Comparison of ENCODE assay signal across 1 cellular context in the genomic region with DNA sequence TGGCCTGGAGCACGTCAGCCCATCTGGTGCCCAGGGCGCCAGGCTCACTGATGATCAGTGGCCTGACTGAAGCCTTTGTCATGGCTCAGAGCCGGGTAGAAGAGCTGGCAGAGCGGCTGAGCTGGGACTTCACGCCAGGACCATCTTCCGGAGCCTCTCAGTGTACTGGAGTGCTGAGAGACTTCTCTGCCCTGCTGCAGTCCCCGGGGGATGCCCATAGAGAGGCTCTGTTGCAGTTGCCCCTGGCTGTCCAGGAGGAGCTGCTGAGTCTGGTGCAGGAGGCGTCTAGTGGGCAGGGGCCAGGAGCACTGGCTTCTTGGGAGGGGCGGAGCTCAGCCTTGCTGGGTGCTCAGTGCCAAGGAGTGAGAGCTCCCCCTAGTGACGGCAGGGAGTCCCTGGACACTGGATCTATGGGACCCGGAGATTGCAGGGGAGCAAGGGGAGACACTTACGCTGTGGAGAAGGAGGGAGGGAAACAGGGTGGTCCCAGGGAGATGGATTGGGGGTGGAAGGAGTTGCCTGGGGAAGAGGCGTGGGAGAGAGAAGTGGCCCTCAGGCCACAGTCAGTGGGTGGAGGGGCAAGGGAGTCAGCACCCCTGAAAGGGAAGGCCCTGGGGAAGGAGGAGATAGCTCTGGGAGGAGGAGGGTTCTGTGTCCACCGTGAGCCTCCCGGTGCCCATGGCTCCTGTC.
TF ChIP-seq lines count a peak whose summit lies in the region.

No MANE protein-coding gene starts in this region.

TF ChIP-seq in SK-N-SH, 30 proteins besides CTCF, POLR2A, EP300 and RAD21:
- TF ChIP-seq RCOR1 (IDR thresholded peaks at IDR 0.05; ENCODE audit: low read length): peak; percentile 39; the same call in 1 of the 2 replicates
- TF ChIP-seq NRF1 (IDR thresholded peaks at IDR 0.05; ENCODE audit: low read depth, low read length): no peak
- TF ChIP-seq, protein P1, sequence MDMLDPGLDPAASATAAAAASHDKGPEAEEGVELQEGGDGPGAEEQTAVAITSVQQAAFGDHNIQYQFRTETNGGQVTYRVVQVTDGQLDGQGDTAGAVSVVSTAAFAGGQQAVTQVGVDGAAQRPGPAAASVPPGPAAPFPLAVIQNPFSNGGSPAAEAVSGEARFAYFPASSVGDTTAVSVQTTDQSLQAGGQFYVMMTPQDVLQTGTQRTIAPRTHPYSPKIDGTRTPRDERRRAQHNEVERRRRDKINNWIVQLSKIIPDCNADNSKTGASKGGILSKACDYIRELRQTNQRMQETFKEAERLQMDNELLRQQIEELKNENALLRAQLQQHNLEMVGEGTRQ (IDR thresholded peaks at IDR 0.05; ENCODE audit: borderline replicate concordance, low read depth, low read length): peak; percentile 12; the same call in 1 of the 2 replicates
- TF ChIP-seq, protein P2, sequence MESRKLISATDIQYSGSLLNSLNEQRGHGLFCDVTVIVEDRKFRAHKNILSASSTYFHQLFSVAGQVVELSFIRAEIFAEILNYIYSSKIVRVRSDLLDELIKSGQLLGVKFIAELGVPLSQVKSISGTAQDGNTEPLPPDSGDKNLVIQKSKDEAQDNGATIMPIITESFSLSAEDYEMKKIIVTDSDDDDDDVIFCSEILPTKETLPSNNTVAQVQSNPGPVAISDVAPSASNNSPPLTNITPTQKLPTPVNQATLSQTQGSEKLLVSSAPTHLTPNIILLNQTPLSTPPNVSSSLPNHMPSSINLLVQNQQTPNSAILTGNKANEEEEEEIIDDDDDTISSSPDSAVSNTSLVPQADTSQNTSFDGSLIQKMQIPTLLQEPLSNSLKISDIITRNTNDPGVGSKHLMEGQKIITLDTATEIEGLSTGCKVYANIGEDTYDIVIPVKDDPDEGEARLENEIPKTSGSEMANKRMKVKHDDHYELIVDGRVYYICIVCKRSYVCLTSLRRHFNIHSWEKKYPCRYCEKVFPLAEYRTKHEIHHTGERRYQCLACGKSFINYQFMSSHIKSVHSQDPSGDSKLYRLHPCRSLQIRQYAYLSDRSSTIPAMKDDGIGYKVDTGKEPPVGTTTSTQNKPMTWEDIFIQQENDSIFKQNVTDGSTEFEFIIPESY (IDR thresholded peaks at IDR 0.05; ENCODE audit: borderline replicate concordance, low read depth): no peak
- peak; percentile 88 for TF ChIP-seq SMC3 (IDR thresholded peaks at IDR 0.05; ENCODE audit: low read depth, low read length)
- no peak for TF ChIP-seq TCF12 (IDR thresholded peaks at IDR 0.05)
- 0 out of 2 replicates have a peak, but pooled peaks have one; percentile 25 for TF ChIP-seq MXI1 (IDR thresholded peaks at IDR 0.05; ENCODE audit: low read depth, low read length)
- TF ChIP-seq, protein P3, sequence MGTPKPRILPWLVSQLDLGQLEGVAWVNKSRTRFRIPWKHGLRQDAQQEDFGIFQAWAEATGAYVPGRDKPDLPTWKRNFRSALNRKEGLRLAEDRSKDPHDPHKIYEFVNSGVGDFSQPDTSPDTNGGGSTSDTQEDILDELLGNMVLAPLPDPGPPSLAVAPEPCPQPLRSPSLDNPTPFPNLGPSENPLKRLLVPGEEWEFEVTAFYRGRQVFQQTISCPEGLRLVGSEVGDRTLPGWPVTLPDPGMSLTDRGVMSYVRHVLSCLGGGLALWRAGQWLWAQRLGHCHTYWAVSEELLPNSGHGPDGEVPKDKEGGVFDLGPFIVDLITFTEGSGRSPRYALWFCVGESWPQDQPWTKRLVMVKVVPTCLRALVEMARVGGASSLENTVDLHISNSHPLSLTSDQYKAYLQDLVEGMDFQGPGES (IDR thresholded peaks at IDR 0.05; ENCODE audit: low read depth, low read length): no peak
- TF ChIP-seq NFIC (IDR thresholded peaks at IDR 0.05; ENCODE audit: borderline replicate concordance): peak; percentile 32; the same call in 1 of the 2 replicates
- no peak for TF ChIP-seq YY1 (IDR thresholded peaks at IDR 0.05; ENCODE audit: low read depth)
- no peak for TF ChIP-seq SIN3A (IDR thresholded peaks at IDR 0.05; ENCODE audit: borderline replicate concordance, low read depth, low read length)
- peak; percentile 18 for TF ChIP-seq CHD2 (IDR thresholded peaks at IDR 0.05; ENCODE audit: low read length, partially characterized antibody)
